ENCODE assay signal across 19 cellular contexts in genomic region chr3:190995156-190995555, GRCh38.
DNase-seq lines count a peak whose midpoint lies in the region; ATAC-seq, FAIRE-seq and TF ChIP-seq lines count a peak whose summit lies in the region.
"Had no signal": no experiment of that assay in that cellular context is flagged by ENCODE, and none has a peak within 500 bp of the region (broad histone marks: within the 10 kb centered on the region; RNA-seq: fewer than 3 reads in every experiment).

No MANE protein-coding gene starts in this region.

- intact Hi-C loops in colonic mucosa (cut with DNase I): no loop called here
- intact Hi-C loops in HepG2 (cut with micrococcal nuclease; ENCODE audit: unreplicated experiment): no loop called here

- H3K4me2 ChIP-seq in HepG2 (ENCODE audit: low read depth, low read length): no peak overlapping the region
- H3K4me2 ChIP-seq: A549 had no signal

- peaks cover 47% of the 10 kb centered on the region for H3K4me1 ChIP-seq in SJCRH30
- H3K4me1 ChIP-seq in colonic mucosa: no peaks in the 10 kb centered on the region
- H3K4me1 ChIP-seq in HepG2 (ENCODE audit: insufficient read depth, low read length): no peaks in the 10 kb centered on the region
- H3K4me1 ChIP-seq: A549, Caco-2, HAP-1 had no signal

- WGBS in HepG2 (ENCODE audit: low lambda C conversion rate): 0% methylated on average over 1 of the region's 1 CpG

- POLR2A ChIA-PET in HepG2 (lab: Yijun Ruan, JAX): no interaction called here

- no peak overlapping the region for H3K9ac ChIP-seq in colonic mucosa (ENCODE audit: low read depth in 2 of 2, low read length in 2 of 2)
- no peak overlapping the region for H3K9ac ChIP-seq in HepG2 (ENCODE audit: insufficient read depth, low read depth, low read length)

- H4K20me1 ChIP-seq in HepG2 (ENCODE audit: insufficient read depth, low read length): no peaks in the 10 kb centered on the region

- DNase-seq in EH (ENCODE audit: low read depth): peak; percentile 7
- DNase-seq in SJCRH30: no peak
- DNase-seq in caudate nucleus (lab: John Stamatoyannopoulos, UW): no peak
- no peak for DNase-seq in colonic mucosa
- no peak for DNase-seq in HepG2 (ENCODE audit: low spot score)
- DNase-seq in stimulated activated CD8-positive, alpha-beta memory T cell treated with anti-CD3 and anti-CD28 coated beads, Interleukin-4, amount 100 ng/mL, for 48 hours: no peak
- DNase-seq: 8988T; ACHN; C1 segment of cervical spinal cord; Caco-2; CD4-positive, alpha-beta memory T cell; DMS153; GF-D8; GOT3; HFFc6 had no signal

- no peak for FAIRE-seq in HepG2 (lab: Jason Lieb, UNC)
- FAIRE-seq: A549, GM12892, H54 had no signal

- no TSS peak for BruUV-seq in HepG2 (replicated peaks; lab: Mats Ljungman, UMichigan)

- H3K27me3 ChIP-seq in SJCRH30 (no peaks in the 10 kb centered on the region), colonic mucosa (no peaks in the 10 kb centered on the region), HepG2 (ENCODE audit: control insufficient read depth in 1 of 2, insufficient read depth in 2 of 2, low read length in 2 of 2) (no peaks in the 10 kb centered on the region)

- in situ Hi-C loops in HepG2 (cut with HindIII; ENCODE audit: extremely low pct_ligation_motif_present, low pct_unique_long_range_greater_than_20kb): no loop called here

- H3K27ac ChIP-seq in SJCRH30: peak overlapping the region; percentile 93
- H3K27ac ChIP-seq in caudate nucleus (ENCODE audit: low read depth, low read length): peak overlapping the region; percentile 21
- H3K27ac ChIP-seq in colonic mucosa: no peak overlapping the region
- no peak overlapping the region for H3K27ac ChIP-seq in HepG2 (ENCODE audit: extremely low read length, insufficient read depth, low read length)
- H3K27ac ChIP-seq: A549 had no signal

- CTCF ChIA-PET in HepG2 (lab: Yijun Ruan, JAX; ENCODE audit: low intra/inter-chr PET ratio, low total read pairs): no interaction called here

- no peak for TF ChIP-seq RAD21 in HepG2 (CRISPR knock-in tag; IDR thresholded peaks at IDR 0.05)

- H3K4me3 ChIP-seq in SJCRH30 (no peak overlapping the region), colonic mucosa (no peak overlapping the region), HepG2 (replicated peaks in 1 of 3; ENCODE audit: insufficient read depth in 1 of 3, low read depth in 2 of 3, low read length in 3 of 3) (no peak overlapping the region)
- H3K4me3 ChIP-seq: A549, HAP-1 had no signal

- H3K36me3 ChIP-seq in SJCRH30 (no peaks in the 10 kb centered on the region), colonic mucosa (no peaks in the 10 kb centered on the region), HepG2 (replicated peaks in 1 of 2; ENCODE audit: control insufficient read depth in 1 of 2, insufficient read depth in 2 of 2, low read length in 2 of 2) (no peaks in the 10 kb centered on the region)
- H3K36me3 ChIP-seq: HAP-1 had no signal

- H3K9me3 ChIP-seq in SJCRH30 (replicated peaks) (no peaks in the 10 kb centered on the region), colonic mucosa (no peaks in the 10 kb centered on the region), HepG2 (ENCODE audit: low read length) (no peaks in the 10 kb centered on the region)
- H3K9me3 ChIP-seq: A549, Caco-2, HAP-1 had no signal

- no peak for ATAC-seq in HepG2
- ATAC-seq: A549 had no signal

- TF ChIP-seq EP300 in HepG2 (IDR thresholded peaks at IDR 0.05; ENCODE audit: low read depth in 2 of 2, low read length in 2 of 2) (no peak), HepG2 (CRISPR knock-in tag; IDR thresholded peaks at IDR 0.05; ENCODE audit: borderline replicate concordance) (no peak)

- TF ChIP-seq CTCF in colonic mucosa (IDR thresholded peaks at IDR 0.05) (no peak), HepG2 (CRISPR knock-in tag; IDR thresholded peaks at IDR 0.05) (no peak)

- H2AFZ ChIP-seq in HepG2 (ENCODE audit: low read length): no peak overlapping the region

- H3K79me2 ChIP-seq in HepG2 (ENCODE audit: insufficient read depth, low read length): no peaks in the 10 kb centered on the region

- TF ChIP-seq POLR2A in HepG2 (IDR thresholded peaks at IDR 0.05; ENCODE audit: insufficient read depth in 1 of 2, low read depth in 2 of 2, low read length in 2 of 2): no peak

TF ChIP-seq in HepG2, 621 proteins besides CTCF, POLR2A, EP300 and RAD21:
- TF ChIP-seq GTF3A (CRISPR knock-in tag; conservative IDR thresholded peaks at IDR 0.05): no peak
TF ChIP-seq in HepG2: peak in this region for 0.

Comparison
In these comparisons a context has a peak if more than half of its experiments do, and no peak if none do; other contexts are left out.
1. H3K27ac ChIP-seq: peak in SJCRH30 (single experiment) and caudate nucleus (single experiment); none in colonic mucosa (single experiment) and HepG2 (single experiment).